Comparison of ENCODE assay signal across 9 cellular contexts in the genomic region with DNA sequence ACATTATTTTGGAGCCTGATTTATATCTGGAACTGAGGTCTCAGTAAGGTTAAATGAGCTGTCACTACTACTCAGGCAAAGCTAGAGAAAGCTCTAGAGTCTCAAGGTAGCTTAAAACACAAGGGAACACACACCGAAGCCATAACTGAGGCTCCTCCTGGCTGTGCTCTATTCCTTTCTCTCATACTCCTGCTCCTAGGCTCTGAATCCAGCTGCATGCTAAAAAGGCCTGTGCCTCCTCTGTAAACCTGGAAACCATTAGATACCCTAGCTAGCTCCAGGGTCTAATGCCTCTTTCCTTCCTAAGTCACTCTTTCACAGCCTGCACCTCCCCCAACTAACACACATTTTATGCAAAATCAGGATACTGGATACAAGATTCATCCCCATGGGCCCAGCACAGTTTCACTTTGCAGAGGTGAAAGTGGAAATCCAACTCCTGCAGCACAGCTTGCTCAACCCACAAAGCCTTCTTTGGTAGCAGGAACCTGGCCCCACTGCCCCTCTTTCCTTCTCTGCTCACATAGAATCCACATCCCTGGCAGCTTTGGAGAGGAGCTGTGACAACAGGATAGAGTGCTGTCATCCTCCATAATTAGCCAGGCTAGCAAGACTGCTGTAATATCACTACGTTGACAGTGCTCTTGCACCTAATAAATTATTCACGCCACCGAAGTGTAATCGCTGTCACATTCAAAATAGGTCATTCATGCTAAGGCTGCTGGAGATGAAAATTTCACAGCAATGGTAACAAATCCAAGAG. TPM values are rescaled to one million over a fixed set of nuclear protein-coding genes. Genes with fewer than 3 reads are reported as not detected.
DNase-seq lines count a peak whose midpoint lies in the region; ATAC-seq and TF ChIP-seq lines count a peak whose summit lies in the region.
"Had no signal": no experiment of that assay in that cellular context is flagged by ENCODE, and none has a peak within 500 bp of the region (broad histone marks: within the 10 kb centered on the region; RNA-seq: fewer than 3 reads in every experiment).

No MANE protein-coding gene starts in this region.

- no peaks in the 10 kb centered on the region for H3K27me3 Mint-ChIP-seq in activated T-cell treated with anti-CD3 and anti-CD28 coated beads, Interleukin-2, amount 50 U/mL, for 24 hours
- no peaks in the 10 kb centered on the region for H3K27me3 Mint-ChIP-seq in dendritic cell treated with granulocyte-macrophage colony-stimulating factor and Interleukin-4, amounts not matched to agents 40 ng/mL and 50 ng/mL, for 4 days

- peak overlapping the region; percentile 60 for H3K4me3 Mint-ChIP-seq in activated T-cell treated with anti-CD3 and anti-CD28 coated beads, Interleukin-2, amount 50 U/mL, for 24 hours
- H3K4me3 Mint-ChIP-seq in dendritic cell treated with granulocyte-macrophage colony-stimulating factor and Interleukin-4, amounts not matched to agents 40 ng/mL and 50 ng/mL, for 4 days: peak overlapping the region; percentile 14
- peak overlapping the region; percentile 68 for H3K4me3 Mint-ChIP-seq in stimulated activated effector memory CD8-positive, alpha-beta T cell treated with anti-CD3 and anti-CD28 coated beads, Interleukin-12 subunit alpha, Interleukin-12 subunit beta, amount 100 ng/mL, for 72 hours

- no peak overlapping the region for H3K4me3 ChIP-seq in PC-9

- no peak overlapping the region for H3K27ac ChIP-seq in PC-9
- H3K27ac ChIP-seq: epithelial cell of prostate had no signal

- H2AFZ ChIP-seq in PC-9: no peak overlapping the region

- TF ChIP-seq CTCF in PC-9 (conservative IDR thresholded peaks at IDR 0.05): no peak

- intact Hi-C loops in dendritic cell treated with granulocyte-macrophage colony-stimulating factor and Interleukin-4, amounts not matched to agents 40 ng/mL and 50 ng/mL, for 4 days (cut with micrococcal nuclease): no loop called here
- intact Hi-C loops in PC-9 (cut with micrococcal nuclease; ENCODE audit: unreplicated experiment): no loop called here

- no peak overlapping the region for H3K4me2 ChIP-seq in PC-9

- H3K9me3 Mint-ChIP-seq in activated T-cell treated with anti-CD3 and anti-CD28 coated beads, Interleukin-2, amount 50 U/mL, for 24 hours: no peaks in the 10 kb centered on the region
- no peaks in the 10 kb centered on the region for H3K9me3 Mint-ChIP-seq in dendritic cell treated with granulocyte-macrophage colony-stimulating factor and Interleukin-4, amounts not matched to agents 40 ng/mL and 50 ng/mL, for 4 days
- no peaks in the 10 kb centered on the region for H3K9me3 Mint-ChIP-seq in stimulated activated effector memory CD8-positive, alpha-beta T cell treated with anti-CD3 and anti-CD28 coated beads, Interleukin-12 subunit alpha, Interleukin-12 subunit beta, amount 100 ng/mL, for 72 hours

- H3K36me3 Mint-ChIP-seq in activated T-cell treated with anti-CD3 and anti-CD28 coated beads, Interleukin-2, amount 50 U/mL, for 24 hours (ENCODE audit: low read depth): peaks cover 2% of the 10 kb centered on the region
- H3K36me3 Mint-ChIP-seq in dendritic cell treated with granulocyte-macrophage colony-stimulating factor and Interleukin-4, amounts not matched to agents 40 ng/mL and 50 ng/mL, for 4 days (ENCODE audit: low read depth): no peaks in the 10 kb centered on the region
- H3K36me3 Mint-ChIP-seq in stimulated activated effector memory CD8-positive, alpha-beta T cell treated with anti-CD3 and anti-CD28 coated beads, Interleukin-12 subunit alpha, Interleukin-12 subunit beta, amount 100 ng/mL, for 72 hours: no peaks in the 10 kb centered on the region

- H3K79me2 ChIP-seq in PC-9 (ENCODE audit: low read depth): no peaks in the 10 kb centered on the region

- no peaks in the 10 kb centered on the region for H3K4me1 ChIP-seq in PC-9 (replicated peaks; ENCODE audit: insufficient read depth)

- no peaks in the 10 kb centered on the region for H3F3A ChIP-seq in PC-9 (ENCODE audit: insufficient read depth, low read depth)

- no peaks in the 10 kb centered on the region; the same call in 1 of the 2 replicates for H3K9me2 ChIP-seq in PC-9 (ENCODE audit: insufficient read depth)

- CTCF ChIA-PET in PC-9 (lab: Charles Lee): no interaction called here

- H3K4me1 Mint-ChIP-seq in activated T-cell treated with anti-CD3 and anti-CD28 coated beads, Interleukin-2, amount 50 U/mL, for 24 hours (ENCODE audit: low read depth): peaks cover 92% of the 10 kb centered on the region
- peaks cover 45% of the 10 kb centered on the region for H3K4me1 Mint-ChIP-seq in dendritic cell treated with granulocyte-macrophage colony-stimulating factor and Interleukin-4, amounts not matched to agents 40 ng/mL and 50 ng/mL, for 4 days (ENCODE audit: low read depth)
- H3K4me1 Mint-ChIP-seq in stimulated activated effector memory CD8-positive, alpha-beta T cell treated with anti-CD3 and anti-CD28 coated beads, Interleukin-12 subunit alpha, Interleukin-12 subunit beta, amount 100 ng/mL, for 72 hours: peaks cover 83% of the 10 kb centered on the region

- peak; percentile 39 for ATAC-seq in stimulated activated effector memory CD8-positive, alpha-beta T cell treated with anti-CD3 and anti-CD28 coated beads, Interleukin-12 subunit alpha, Interleukin-12 subunit beta, amount 100 ng/mL, for 72 hours
- ATAC-seq in HG03565 (IDR thresholded peaks at IDR 0.05; ENCODE audit: unreplicated experiment): no peak
- ATAC-seq in GM21619 (IDR thresholded peaks at IDR 0.05; ENCODE audit: unreplicated experiment): no peak

- no peaks in the 10 kb centered on the region for H3K9me3 ChIP-seq in PC-9 (ENCODE audit: insufficient read depth, low read depth)

- DNase-seq in activated T-cell treated with anti-CD3 and anti-CD28 coated beads, Interleukin-2, amount 50 U/mL, for 24 hours: no peak
- no peak for DNase-seq in activated T-cell treated with anti-CD3 and anti-CD28 coated beads for 4 hours
- peak; percentile 44 for DNase-seq in NCI-H2081 treated with DMSO at 0.1 percent for 48 hours (lab: John Stamatoyannopoulos, UW)
- DNase-seq in stimulated activated effector memory CD8-positive, alpha-beta T cell treated with anti-CD3 and anti-CD28 coated beads, Interleukin-12 subunit alpha, Interleukin-12 subunit beta, amount 100 ng/mL, for 72 hours (ENCODE audit: low spot score in 2 of 2): no peak
- DNase-seq in PC-9: no peak

- H3K27ac Mint-ChIP-seq in activated T-cell treated with anti-CD3 and anti-CD28 coated beads, Interleukin-2, amount 50 U/mL, for 24 hours: peak overlapping the region; percentile 90
- peak overlapping the region; percentile 5 for H3K27ac Mint-ChIP-seq in dendritic cell treated with granulocyte-macrophage colony-stimulating factor and Interleukin-4, amounts not matched to agents 40 ng/mL and 50 ng/mL, for 4 days
- H3K27ac Mint-ChIP-seq in stimulated activated effector memory CD8-positive, alpha-beta T cell treated with anti-CD3 and anti-CD28 coated beads, Interleukin-12 subunit alpha, Interleukin-12 subunit beta, amount 100 ng/mL, for 72 hours: peak overlapping the region; percentile 87

- POLR2A ChIA-PET in PC-9 (lab: Charles Lee; ENCODE audit: unreplicated experiment): no interaction called here

- no peaks in the 10 kb centered on the region for H3K27me3 ChIP-seq in PC-9 (ENCODE audit: insufficient read depth, low read depth)

- no peaks in the 10 kb centered on the region for H3K36me3 ChIP-seq in PC-9 (ENCODE audit: low read depth)

- H4K20me1 ChIP-seq in PC-9 (ENCODE audit: insufficient read depth): no peaks in the 10 kb centered on the region

- BruUV-seq in PC-9 (replicated peaks; lab: Mats Ljungman, UMichigan): no TSS peak

RNA-seq across cellular contexts. Expression of a gene that starts 16.9 kb away (rescaled TPM):
- 0.63 and 0.94 TPM in 2 replicates for total RNA-seq in PC-9 (2021)

Comparison
In these comparisons a context has a peak if more than half of its experiments do, and no peak if none do; other contexts are left out.
1. H3K27ac Mint-ChIP-seq: peak in every context shown above with its lines; median percentile 90 in activated T-cell treated with anti-CD3 and anti-CD28 coated beads, Interleukin-2, amount 50 U/mL, for 24 hours; 87 in stimulated activated effector memory CD8-positive, alpha-beta T cell treated with anti-CD3 and anti-CD28 coated beads, Interleukin-12 subunit alpha, Interleukin-12 subunit beta, amount 100 ng/mL, for 72 hours; 5 in dendritic cell treated with granulocyte-macrophage colony-stimulating factor and Interleukin-4, amounts not matched to agents 40 ng/mL and 50 ng/mL, for 4 days.
2. H3K4me3 Mint-ChIP-seq: peak in every context shown above with its lines; median percentile 68 in stimulated activated effector memory CD8-positive, alpha-beta T cell treated with anti-CD3 and anti-CD28 coated beads, Interleukin-12 subunit alpha, Interleukin-12 subunit beta, amount 100 ng/mL, for 72 hours; 60 in activated T-cell treated with anti-CD3 and anti-CD28 coated beads, Interleukin-2, amount 50 U/mL, for 24 hours; 14 in dendritic cell treated with granulocyte-macrophage colony-stimulating factor and Interleukin-4, amounts not matched to agents 40 ng/mL and 50 ng/mL, for 4 days.